In the genomic region with DNA sequence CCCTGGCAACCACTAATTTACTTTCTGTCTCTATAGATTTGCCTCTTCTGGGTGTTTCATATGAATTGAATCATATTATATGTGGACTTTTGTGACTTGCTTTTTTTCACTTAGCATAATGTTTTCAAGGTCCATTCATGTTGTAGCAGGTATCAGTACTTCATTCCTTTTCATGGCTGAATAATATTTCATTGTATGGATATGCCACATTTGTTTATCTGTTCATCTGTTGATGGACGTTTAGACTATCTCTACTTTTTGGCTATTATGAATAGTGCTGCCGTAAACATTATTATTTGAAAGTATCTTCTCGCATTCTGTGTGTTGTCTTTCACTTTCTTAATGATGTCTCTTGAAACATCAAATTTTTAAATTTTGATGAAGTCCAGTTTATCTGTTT, we compare ENCODE assay signal across 39 cellular contexts. TPM values are rescaled to one million over a fixed set of nuclear protein-coding genes. Genes with fewer than 3 reads are reported as not detected.
"Had no signal": no experiment of that assay in that cellular context is flagged by ENCODE, and none has a peak within 500 bp of the region (broad histone marks: within the 10 kb centered on the region; RNA-seq: fewer than 3 reads in every experiment).

No MANE protein-coding gene starts in this region.

- FAIRE-seq: astrocyte, bronchial epithelial cell, TTC549 had no signal

- H3K4me3 Mint-ChIP-seq: activated B cell treated with CpG ODN at 0.5 μM for 24 hours; activated CD4-positive, alpha-beta memory T cell treated with anti-CD3 and anti-CD28 coated beads for 36 hours; activated CD4-positive, alpha-beta T cell treated with anti-CD3 and anti-CD28 coated beads, Interleukin-2, amount 10 ng/mL, durations not matched to agents 24 days and 14 days; activated CD8-positive, alpha-beta T cell treated with anti-CD3 and anti-CD28 coated beads for 36 hours; activated naive CD4-positive, alpha-beta T cell treated with anti-CD3 and anti-CD28 coated beads for 36 hours; activated naive CD8-positive, alpha-beta T cell treated with anti-CD3 and anti-CD28 coated beads for 36 hours; activated T-helper 1 cell treated with anti-CD3 and anti-CD28 coated beads, Interleukin-12 subunit alpha, Interleukin-12 subunit beta, Interleukin-2, Interleukin-4 antibody, amounts not matched to agents 30 ng/mL and 10 ng/mL and 1 ng/mL, durations not matched to agents 14 hours and 24 hours and 36 hours; activated T-helper 17 cell treated with anti-CD3 and anti-CD28 coated beads, Interleukin-2, amount 50 U/mL, for 72 hours; central memory CD8-positive, alpha-beta T cell; T-helper 1 cell treated with Interleukin-12 subunit alpha and Interleukin-12 subunit beta and Interleukin-4 antibody, amounts not matched to agents 30 μg/mL and 1 μg/mL, for 36 hours; T-helper 2 cell treated with Interferon-gamma antibody and Interleukin-4, amounts not matched to agents 5 μg/mL and 100 μg/mL, for 36 hours had no signal

- H3K27ac Mint-ChIP-seq: activated B cell treated with CpG ODN at 0.5 μM for 24 hours; activated CD4-positive, alpha-beta memory T cell treated with anti-CD3 and anti-CD28 coated beads for 36 hours; activated CD4-positive, alpha-beta T cell treated with anti-CD3 and anti-CD28 coated beads, Interleukin-2, amount 10 ng/mL, durations not matched to agents 24 days and 14 days; activated CD8-positive, alpha-beta T cell treated with anti-CD3 and anti-CD28 coated beads for 36 hours; activated naive CD4-positive, alpha-beta T cell treated with anti-CD3 and anti-CD28 coated beads for 36 hours; activated naive CD4-positive, alpha-beta T cell treated with anti-CD3 and anti-CD28 coated beads, Interleukin-2, amount 50 U/mL, for 72 hours; activated naive CD8-positive, alpha-beta T cell treated with anti-CD3 and anti-CD28 coated beads for 36 hours; activated T-helper 1 cell treated with anti-CD3 and anti-CD28 coated beads, Interleukin-12 subunit alpha, Interleukin-12 subunit beta, Interleukin-2, Interleukin-4 antibody, amounts not matched to agents 30 ng/mL and 10 ng/mL and 1 ng/mL, durations not matched to agents 14 hours and 24 hours and 36 hours; activated T-helper 17 cell treated with anti-CD3 and anti-CD28 coated beads, Interleukin-2, amount 50 U/mL, for 72 hours; T-helper 1 cell treated with Interleukin-12 subunit alpha and Interleukin-12 subunit beta and Interleukin-4 antibody, amounts not matched to agents 30 μg/mL and 1 μg/mL, for 36 hours; T-helper 2 cell treated with Interferon-gamma antibody and Interleukin-4, amounts not matched to agents 5 μg/mL and 100 μg/mL, for 36 hours had no signal

- DNase-seq: activated B cell treated with CpG ODN at 0.5 μM for 24 hours; activated CD4-positive, alpha-beta memory T cell treated with anti-CD3 and anti-CD28 coated beads for 36 hours; activated CD4-positive, alpha-beta T cell treated with anti-CD3 and anti-CD28 coated beads for 4 hours; activated CD4-positive, alpha-beta T cell treated with anti-CD3 and anti-CD28 coated beads, Interleukin-2, amount 10 ng/mL, durations not matched to agents 24 days and 14 days; activated CD4-positive, alpha-beta T cell treated with anti-CD3 and anti-CD28 coated beads, Interleukin-2, amount 50 U/mL, for 1 hour; activated CD4-positive, alpha-beta T cell treated with anti-CD3 and anti-CD28 coated beads, Interleukin-2, amount 50 U/mL, for 4 hours; activated CD4-positive, CD25-positive, alpha-beta regulatory T cell treated with anti-CD3 and anti-CD28 coated beads, Interleukin-2, amount 50 U/mL, for 72 hours; activated CD8-positive, alpha-beta memory T cell treated with anti-CD3 and anti-CD28 coated beads, Interleukin-2, amount 50 U/mL, for 4 hours; activated CD8-positive, alpha-beta T cell treated with anti-CD3 and anti-CD28 coated beads for 36 hours; activated effector memory CD4-positive, alpha-beta T cell treated with anti-CD3 and anti-CD28 coated beads, Interleukin-2, amount 50 U/mL, for 16 hours; activated gamma-delta T cell treated with Interleukin-2 at 50 U/mL for 16 hours; activated naive CD4-positive, alpha-beta T cell; activated naive CD4-positive, alpha-beta T cell treated with anti-CD3 and anti-CD28 coated beads for 36 hours; activated naive CD4-positive, alpha-beta T cell treated with anti-CD3 and anti-CD28 coated beads, Interleukin-2, amount 50 U/mL, for 16 hours; activated naive CD8-positive, alpha-beta T cell treated with anti-CD3 and anti-CD28 coated beads for 36 hours; activated T-cell treated with anti-CD3 and anti-CD28 coated beads for 4 hours; activated T-cell treated with anti-CD3 and anti-CD28 coated beads, Interleukin-2, amount 50 U/mL, for 1 hour; activated T-cell treated with anti-CD3 and anti-CD28 coated beads, Interleukin-2, amount 50 U/mL, for 48 hours; adrenal gland; amniotic stem cell; aorta; body of pancreas; brain microvascular endothelial cell; caudate nucleus; cerebellar nuclear complex; T-helper 1 cell; T-helper 2 cell; T-helper 9 cell had no signal

- H3K4me3 ChIP-seq: adrenal gland, body of pancreas, cardiac muscle cell had no signal

- H3K4me1 Mint-ChIP-seq: activated B cell treated with CpG ODN at 0.5 μM for 24 hours; activated CD4-positive, alpha-beta T cell treated with anti-CD3 and anti-CD28 coated beads, Interleukin-2, amount 10 ng/mL, durations not matched to agents 24 days and 14 days; activated naive CD8-positive, alpha-beta T cell treated with anti-CD3 and anti-CD28 coated beads for 36 hours; activated T-helper 17 cell treated with anti-CD3 and anti-CD28 coated beads, Interleukin-2, amount 50 U/mL, for 72 hours; central memory CD8-positive, alpha-beta T cell had no signal

- H3K36me3 ChIP-seq: brain microvascular endothelial cell had no signal

- ATAC-seq: activated CD8-positive, alpha-beta T cell treated with anti-CD3 and anti-CD28 coated beads for 36 hours; activated naive CD4-positive, alpha-beta T cell treated with anti-CD3 and anti-CD28 coated beads, Interleukin-2, amount 50 U/mL, for 72 hours; activated T-helper 17 cell treated with anti-CD3 and anti-CD28 coated beads, Interleukin-2, amount 50 U/mL, for 72 hours; body of pancreas had no signal

- H3K9me3 Mint-ChIP-seq: activated CD4-positive, alpha-beta memory T cell treated with anti-CD3 and anti-CD28 coated beads for 36 hours; activated CD8-positive, alpha-beta T cell treated with anti-CD3 and anti-CD28 coated beads for 36 hours; activated naive CD4-positive, alpha-beta T cell treated with anti-CD3 and anti-CD28 coated beads for 36 hours; activated naive CD4-positive, alpha-beta T cell treated with anti-CD3 and anti-CD28 coated beads, Interleukin-2, amount 50 U/mL, for 72 hours; activated naive CD8-positive, alpha-beta T cell treated with anti-CD3 and anti-CD28 coated beads for 36 hours; activated T-helper 1 cell treated with anti-CD3 and anti-CD28 coated beads, Interleukin-12 subunit alpha, Interleukin-12 subunit beta, Interleukin-2, Interleukin-4 antibody, amounts not matched to agents 30 ng/mL and 10 ng/mL and 1 ng/mL, durations not matched to agents 14 hours and 24 hours and 36 hours; activated T-helper 17 cell treated with anti-CD3 and anti-CD28 coated beads, Interleukin-2, amount 50 U/mL, for 72 hours; central memory CD8-positive, alpha-beta T cell; T-helper 2 cell treated with Interferon-gamma antibody and Interleukin-4, amounts not matched to agents 5 μg/mL and 100 μg/mL, for 36 hours had no signal

- H3K27me3 Mint-ChIP-seq: activated CD4-positive, alpha-beta memory T cell treated with anti-CD3 and anti-CD28 coated beads for 36 hours; activated CD4-positive, alpha-beta T cell treated with anti-CD3 and anti-CD28 coated beads, Interleukin-2, amount 10 ng/mL, durations not matched to agents 24 days and 14 days; activated naive CD8-positive, alpha-beta T cell treated with anti-CD3 and anti-CD28 coated beads for 36 hours; activated T-helper 17 cell treated with anti-CD3 and anti-CD28 coated beads, Interleukin-2, amount 50 U/mL, for 72 hours had no signal

- H3K9me3 ChIP-seq: adrenal gland, body of pancreas had no signal

- H3K27ac ChIP-seq: adrenal gland, body of pancreas, brain microvascular endothelial cell, cardiac muscle cell, VCaP had no signal

- H3K27me3 ChIP-seq: adrenal gland, body of pancreas, brain microvascular endothelial cell, cardiac muscle cell had no signal

RNA-seq across cellular contexts. Expression of a gene that starts 59.0 kb away (rescaled TPM):
- total RNA-seq: activated B cell treated with CpG ODN at 0.5 μM for 24 hours had no signal
